15 cellular contexts compared by ENCODE assay signal in genomic region chr6:123519191-123519510, GRCh38.
DNase-seq lines count a peak whose midpoint lies in the region; ATAC-seq lines count a peak whose summit lies in the region.
"Had no signal": no experiment of that assay in that cellular context is flagged by ENCODE, and none has a peak within 500 bp of the region (broad histone marks: within the 10 kb centered on the region; RNA-seq: fewer than 3 reads in every experiment).

No MANE protein-coding gene starts in this region.

- no peaks in the 10 kb centered on the region for H3K27me3 ChIP-seq in skeletal muscle tissue (ENCODE audit: control insufficient read depth in 3 of 3, insufficient read depth in 3 of 3, low read length in 3 of 3)

- no peaks in the 10 kb centered on the region for H3K9me3 ChIP-seq in skeletal muscle tissue (ENCODE audit: control insufficient read depth in 3 of 3, low read length in 3 of 3)

- peak overlapping the region; percentile 67 for H3K27ac ChIP-seq in skeletal muscle tissue (ENCODE audit: low read depth, low read length)

- H3K36me3 ChIP-seq in skeletal muscle tissue (ENCODE audit: control insufficient read depth in 3 of 3, insufficient read depth in 3 of 3, low read length in 3 of 3) = peaks cover 0 to 8% (median 3%) of the 10 kb centered on the region in 3 donors

- H3K4me1 ChIP-seq in skeletal muscle tissue (ENCODE audit: control insufficient read depth in 3 of 3, insufficient read depth in 3 of 3, low read length in 3 of 3) = peaks cover 21 to 29% (median 25%) of the 10 kb centered on the region in 3 donors

- DNase-seq in M059J (ENCODE audit: low read depth) = peak; percentile 86
- peak; percentile 7 for DNase-seq in fibroblast of gingiva (ENCODE audit: low read depth)
- DNase-seq in myocyte (ENCODE audit: low read depth) = peak; percentile 75
- no peak for DNase-seq in DMS53 treated with DMSO at 0.1 percent for 48 hours (lab: John Stamatoyannopoulos, UW; ENCODE audit: unreplicated experiment)
- no peak for DNase-seq in NCI-H2081 treated with DMSO at 0.1 percent for 48 hours (lab: John Stamatoyannopoulos, UW)
- DNase-seq: activated CD8-positive, alpha-beta T cell treated with anti-CD3 and anti-CD28 coated beads, Interleukin-2, amount 10 ng/mL, durations not matched to agents 7 days and 5 days; mesenchymal stem cell; NCI-H1092 treated with DMSO at 0.1 percent for 48 hours; NCI-H2171 treated with DMSO at 0.1 percent for 48 hours; NK-92 treated with Interleukin-12 subunit alpha and Interleukin-12 subunit beta, amount 100 ng/mL, for 24 hours had no signal

- H3K9ac ChIP-seq in skeletal muscle tissue (ENCODE audit: low read depth in 1 of 3, low read length in 3 of 3) = peak overlapping the region; percentile 13 to 36 (median 32)

- H3K4me3 ChIP-seq in skeletal muscle tissue (ENCODE audit: low read length in 3 of 3) = no peak overlapping the region
- H3K4me3 ChIP-seq: K562, skin epidermis had no signal

- no peak for ATAC-seq in HG02884 (IDR thresholded peaks at IDR 0.05; ENCODE audit: unreplicated experiment)
- ATAC-seq in HG02885 (IDR thresholded peaks at IDR 0.05; ENCODE audit: poor library complexity, unreplicated experiment) = no peak
- ATAC-seq: activated CD8-positive, alpha-beta T cell treated with anti-CD3 and anti-CD28 coated beads, Interleukin-2, amount 10 ng/mL, durations not matched to agents 7 days and 5 days; K562 had no signal

Comparison
In these comparisons a context has a peak if more than half of its experiments do, and no peak if none do; other contexts are left out.
1. DNase-seq: peak in M059J (single experiment), fibroblast of gingiva (single experiment) and myocyte (single experiment); none in DMS53 treated with DMSO at 0.1 percent for 48 hours (single experiment) and NCI-H2081 treated with DMSO at 0.1 percent for 48 hours (single experiment).